ENCODE assay signal across 21 cellular contexts in the genomic region with DNA sequence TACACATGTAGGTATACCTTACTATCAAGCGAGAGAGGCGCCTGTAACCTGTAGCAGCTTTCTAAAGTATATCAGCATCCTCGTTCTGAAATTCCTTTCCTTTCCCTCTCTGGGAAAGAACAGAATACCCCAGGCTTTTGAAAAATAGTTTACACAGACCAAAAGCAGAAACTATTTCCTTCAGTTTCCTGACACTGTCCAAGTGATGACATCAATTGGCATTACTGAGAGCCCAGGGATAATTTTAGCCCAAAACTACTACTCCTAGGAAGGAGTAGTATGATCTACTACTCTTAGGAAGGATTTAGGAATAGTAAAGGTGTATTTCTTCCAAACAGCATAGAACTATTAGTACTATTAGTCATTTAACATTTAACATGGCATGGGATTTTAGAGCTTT. TPM values are rescaled to one million over a fixed set of nuclear protein-coding genes. Genes with fewer than 3 reads are reported as not detected.
DNase-seq lines count a peak whose midpoint lies in the region; ATAC-seq and TF ChIP-seq lines count a peak whose summit lies in the region.
"Had no signal": no experiment of that assay in that cellular context is flagged by ENCODE, and none has a peak within 500 bp of the region (broad histone marks: within the 10 kb centered on the region; RNA-seq: fewer than 3 reads in every experiment).

No MANE protein-coding gene starts in this region.

- no peak for TF ChIP-seq POLR2A in esophagus squamous epithelium (IDR thresholded peaks at IDR 0.05)

- H3K9ac ChIP-seq in skeletal muscle tissue (ENCODE audit: low read depth in 1 of 3, low read length in 3 of 3) = no peak overlapping the region
- H3K9ac ChIP-seq: KMS-11 had no signal

- no peak for DNase-seq in esophagus squamous epithelium (lab: John Stamatoyannopoulos, UW)
- no peak for DNase-seq in left cardiac atrium
- no peak for DNase-seq in epidermal melanocyte (ENCODE audit: insufficient read length, low spot score)
- DNase-seq in NCI-H187 (lab: John Stamatoyannopoulos, UW) = no peak
- no peak for DNase-seq in DMS 273 (lab: John Stamatoyannopoulos, UW; ENCODE audit: unreplicated experiment)
- DNase-seq: BE2C; Calu3; CD4-positive, alpha-beta T cell; DMS79; H9; NCI-H1048; NCI-H1436 treated with DMSO at 0.1 percent for 48 hours; NCI-H2081 treated with DMSO at 0.1 percent for 48 hours; NCI-H510A; PC-9 had no signal

- intact Hi-C loops in esophagus squamous epithelium (cut with DNase I) (no loop called here), left cardiac atrium (cut with DNase I) (loop anchor here in 1 of 2 donors (5.0 kb wide), 1 partner anchor 75 kb away; a partner anchor contains a TSS)

- H3K9me3 ChIP-seq in esophagus squamous epithelium = no peaks in the 10 kb centered on the region
- no peaks in the 10 kb centered on the region for H3K9me3 ChIP-seq in skeletal muscle tissue (ENCODE audit: control insufficient read depth in 3 of 3, low read length in 3 of 3)
- H3K9me3 ChIP-seq: BE2C had no signal

- H3K4me3 ChIP-seq in esophagus squamous epithelium = no peak overlapping the region
- H3K4me3 ChIP-seq in skeletal muscle tissue (ENCODE audit: low read length in 3 of 3) = no peak overlapping the region
- H3K4me3 ChIP-seq: GM12878, PC-9 had no signal

- H3K27me3 ChIP-seq in esophagus squamous epithelium = no peaks in the 10 kb centered on the region
- H3K27me3 ChIP-seq in skeletal muscle tissue (ENCODE audit: control insufficient read depth in 3 of 3, insufficient read depth in 3 of 3, low read length in 3 of 3) = no peaks in the 10 kb centered on the region

- ATAC-seq in left cardiac atrium = peak; percentile 49 to 57
- no peak for ATAC-seq in HG03025 (IDR thresholded peaks at IDR 0.05; ENCODE audit: low FRiP score, unreplicated experiment)
- ATAC-seq: GM12878 had no signal

- H3K27ac ChIP-seq in esophagus squamous epithelium = peak overlapping the region in 3 of 4 donors; percentile 16 to 27 (median 18)
- H3K27ac ChIP-seq in skeletal muscle tissue (ENCODE audit: low read depth, low read length) = peak overlapping the region; percentile 29
- H3K27ac ChIP-seq: KMS-11, PC-9 had no signal

- no peaks in the 10 kb centered on the region for H3K36me3 ChIP-seq in esophagus squamous epithelium
- H3K36me3 ChIP-seq in skeletal muscle tissue (ENCODE audit: control insufficient read depth in 3 of 3, insufficient read depth in 3 of 3, low read length in 3 of 3) = peaks cover 0 to 2% (median 0%) of the 10 kb centered on the region in 3 donors
- H3K36me3 ChIP-seq: BE2C had no signal

- 81 to 87% methylated on average over 3 of the region's 3 CpGs for WGBS in esophagus squamous epithelium, 2 donors

- peaks cover 0 to 11% (median 5%) of the 10 kb centered on the region in 3 donors for H3K4me1 ChIP-seq in esophagus squamous epithelium
- peaks cover 0 to 6% (median 6%) of the 10 kb centered on the region in 3 donors for H3K4me1 ChIP-seq in skeletal muscle tissue (ENCODE audit: control insufficient read depth in 3 of 3, insufficient read depth in 3 of 3, low read length in 3 of 3)
- H3K4me1 ChIP-seq: BE2C had no signal

- no peak for TF ChIP-seq CTCF in esophagus squamous epithelium (IDR thresholded peaks at IDR 0.05)

RNA-seq across cellular contexts. Expression of a gene that starts 6.0 kb away (rescaled TPM):
- total RNA-seq in esophagus squamous epithelium (10 to 100 TPM in 1 of 4 donors, 1 to 10 TPM in 2, under 1 TPM in 1; 0.61 to 13.9 (median 4.1) TPM), left cardiac atrium (10 to 100 TPM; 19.8 to 25.2 TPM), skeletal muscle tissue (20.4 TPM)
- total RNA-seq: CD4-positive, alpha-beta T cell; G401 had no signal

RNA-seq across cellular contexts. Expression of a gene that starts 21.2 kb away (rescaled TPM):
- total RNA-seq in esophagus squamous epithelium (not detected), left cardiac atrium (not detected), skeletal muscle tissue (not detected)
- total RNA-seq: Calu3; CD4-positive, alpha-beta T cell; G401; GM12878; MCF 10A; PC-9 had no signal

RNA-seq across cellular contexts. Expression of a gene that starts 37.0 kb away (rescaled TPM):
- 1 to 10 TPM in 1 of 4 donors, under 1 TPM in 2, not detected in 1; 0.67 to 1.9 (median 0.95) TPM for total RNA-seq in esophagus squamous epithelium
- 1 to 10 TPM; 1.1 to 3.6 TPM for total RNA-seq in left cardiac atrium
- total RNA-seq in skeletal muscle tissue = 1.0 TPM
- total RNA-seq: CD4-positive, alpha-beta T cell; G401; MCF 10A had no signal
